Comparison of ENCODE assay signal across 22 cellular contexts in the genomic region with DNA sequence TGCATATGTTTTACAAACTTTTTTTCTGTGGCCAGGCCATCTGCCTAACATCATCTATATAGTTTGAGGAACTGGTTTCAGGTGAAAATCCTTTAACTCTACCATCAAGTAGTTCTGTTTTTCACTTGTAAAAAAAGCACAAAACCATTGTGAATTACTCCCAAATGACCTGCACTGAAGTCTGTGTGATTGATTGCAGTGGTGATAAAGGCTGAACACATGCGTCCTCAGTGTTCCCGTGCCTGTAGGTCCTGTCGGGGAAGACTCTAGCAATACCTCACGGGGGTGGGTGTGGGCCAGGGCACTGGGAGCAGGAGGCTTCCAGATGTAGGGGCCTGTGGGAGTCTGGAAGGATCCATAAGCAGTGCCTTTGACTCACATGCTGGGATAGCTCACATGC. TPM values are rescaled to one million over a fixed set of nuclear protein-coding genes. Genes with fewer than 3 reads are reported as not detected.
DNase-seq lines count a peak whose midpoint lies in the region; ATAC-seq, FAIRE-seq and TF ChIP-seq lines count a peak whose summit lies in the region.
"Had no signal": no experiment of that assay in that cellular context is flagged by ENCODE, and none has a peak within 500 bp of the region (broad histone marks: within the 10 kb centered on the region; RNA-seq: fewer than 3 reads in every experiment).

No MANE protein-coding gene starts in this region.

- no TSS peak for BruUV-seq in mammary epithelial cell (replicated peaks; lab: Mats Ljungman, UMichigan)
- no TSS peak for BruUV-seq in PC-3 (replicated peaks; lab: Mats Ljungman, UMichigan)

- no peak for ATAC-seq in PC-3
- ATAC-seq: body of pancreas; lower lobe of right lung; sciatic nerve; stimulated activated naive CD8-positive, alpha-beta T cell treated with anti-CD3 and anti-CD28 coated beads, Interleukin-15, amount 100 ng/mL, for 72 hours had no signal

- H3K27me3 ChIP-seq in BE2C (no peaks in the 10 kb centered on the region), mammary epithelial cell (ENCODE audit: insufficient read depth, low read length) (no peaks in the 10 kb centered on the region), PC-3 (ENCODE audit: low read length) (no peaks in the 10 kb centered on the region)
- H3K27me3 ChIP-seq: body of pancreas, esophagus squamous epithelium, thyroid gland had no signal

- H3K79me2 ChIP-seq in mammary epithelial cell (ENCODE audit: insufficient read depth, low read length) (no peaks in the 10 kb centered on the region), PC-3 (ENCODE audit: low read length) (no peaks in the 10 kb centered on the region)

- H3K9me2 ChIP-seq in PC-3 (replicated peaks; ENCODE audit: low read length) = no peaks in the 10 kb centered on the region

- peaks cover 13% of the 10 kb centered on the region for H3K4me1 Mint-ChIP-seq in mesothelial cell of epicardium
- H3K4me1 Mint-ChIP-seq: activated CD4-positive, alpha-beta T cell treated with anti-CD3 and anti-CD28 coated beads, Interleukin-2, amount 10 ng/mL, durations not matched to agents 7 days and 5 days had no signal

- intact Hi-C loops in mammary epithelial cell (cut with micrococcal nuclease) = no loop called here
- intact Hi-C loops in PC-3 (cut with micrococcal nuclease) = no loop called here

- H3K4me1 ChIP-seq in BE2C = 0 out of 2 replicates have a peak, but pooled peaks cover 2% of the 10 kb centered on the region
- H3K4me1 ChIP-seq in mammary epithelial cell (ENCODE audit: insufficient read depth, low read length) = no peaks in the 10 kb centered on the region
- no peaks in the 10 kb centered on the region for H3K4me1 ChIP-seq in PC-3 (ENCODE audit: insufficient read depth, low read length)
- H3K4me1 ChIP-seq: body of pancreas, esophagus squamous epithelium, lower lobe of right lung, thyroid gland had no signal

- H3K4me2 ChIP-seq in mammary epithelial cell (ENCODE audit: insufficient read depth, low read depth, low read length) (no peak overlapping the region), PC-3 (ENCODE audit: low read length) (no peak overlapping the region)

- H3F3A ChIP-seq in PC-3 (ENCODE audit: low read length, unreplicated experiment) = no peaks in the 10 kb centered on the region

- H2AFZ ChIP-seq in mammary epithelial cell (ENCODE audit: low read depth, low read length) (no peak overlapping the region), PC-3 (ENCODE audit: low read length) (no peak overlapping the region)

- no peaks in the 10 kb centered on the region for H3K9me3 Mint-ChIP-seq in mesothelial cell of epicardium
- H3K9me3 Mint-ChIP-seq: activated CD4-positive, alpha-beta T cell treated with anti-CD3 and anti-CD28 coated beads, Interleukin-2, amount 10 ng/mL, durations not matched to agents 7 days and 5 days; HFFc6; stimulated activated naive CD8-positive, alpha-beta T cell treated with anti-CD3 and anti-CD28 coated beads, Interleukin-15, amount 100 ng/mL, for 72 hours; T-helper 1 cell treated with Interleukin-12 subunit alpha and Interleukin-12 subunit beta and Interleukin-4 antibody, amounts not matched to agents 30 μg/mL and 1 μg/mL, for 36 hours had no signal

- POLR2A ChIA-PET in PC-3 (lab: Charles Lee; ENCODE audit: unreplicated experiment) = no interaction called here

- H3K9ac ChIP-seq in mammary epithelial cell (ENCODE audit: insufficient read depth, low read length) = no peak overlapping the region
- H3K9ac ChIP-seq in PC-3 (ENCODE audit: low read length) = no peak overlapping the region

- in situ Hi-C loops in mammary epithelial cell (cut with MboI; ENCODE audit: low sequenced_read_pairs in 2 of 2) = no loop called here

- H3K27ac ChIP-seq in mammary epithelial cell (ENCODE audit: insufficient read depth, low read depth, low read length) (no peak overlapping the region), PC-3 (ENCODE audit: low read length) (no peak overlapping the region)
- H3K27ac ChIP-seq: esophagus squamous epithelium, lower lobe of right lung, thyroid gland had no signal

- peaks cover 33% of the 10 kb centered on the region for H3K36me3 Mint-ChIP-seq in mesothelial cell of epicardium

- H3K4me3 ChIP-seq in BE2C (ENCODE audit: low read depth, low read length) (no peak overlapping the region), mammary epithelial cell (replicated peaks in 1 of 3; ENCODE audit: insufficient read depth in 1 of 3, low read depth in 2 of 3, low read length in 3 of 3) (no peak overlapping the region), PC-3 (ENCODE audit: low read length) (no peak overlapping the region)
- H3K4me3 ChIP-seq: body of pancreas, esophagus squamous epithelium, lower lobe of right lung, thyroid gland had no signal

- no peak for FAIRE-seq in GM12891 (lab: Jason Lieb, UNC)

- H3K9me3 ChIP-seq in BE2C (no peaks in the 10 kb centered on the region), mammary epithelial cell (replicated peaks; ENCODE audit: insufficient read depth, low read length) (no peaks in the 10 kb centered on the region), PC-3 (ENCODE audit: low read length) (no peaks in the 10 kb centered on the region)
- H3K9me3 ChIP-seq: body of pancreas, esophagus squamous epithelium, lower lobe of right lung, thyroid gland had no signal

- H3K36me3 ChIP-seq in BE2C (peaks cover 8% of the 10 kb centered on the region), mammary epithelial cell (ENCODE audit: insufficient read depth, low read length) (peaks cover 11% of the 10 kb centered on the region), PC-3 (ENCODE audit: low read depth, low read length) (peaks cover 7% of the 10 kb centered on the region)

- CTCF ChIA-PET in mammary epithelial cell (lab: Charles Lee; ENCODE audit: low non-redundant PET) = no interaction called here
- CTCF ChIA-PET in PC-3 (lab: Charles Lee) = interaction anchor here (0.7 kb wide), 1 partner anchor 71 kb away, joined by 4 read pairs; no protein-coding TSS in a partner anchor

- peak overlapping the region; percentile 90 for H3K27ac Mint-ChIP-seq in mesothelial cell of epicardium
- H3K27ac Mint-ChIP-seq: activated CD4-positive, alpha-beta T cell treated with anti-CD3 and anti-CD28 coated beads, Interleukin-2, amount 10 ng/mL, durations not matched to agents 7 days and 5 days; HFFc6; stimulated activated naive CD8-positive, alpha-beta T cell treated with anti-CD3 and anti-CD28 coated beads, Interleukin-15, amount 100 ng/mL, for 72 hours; T-helper 1 cell treated with Interleukin-12 subunit alpha and Interleukin-12 subunit beta and Interleukin-4 antibody, amounts not matched to agents 30 μg/mL and 1 μg/mL, for 36 hours had no signal

- no peaks in the 10 kb centered on the region for H3K27me3 Mint-ChIP-seq in mesothelial cell of epicardium (ENCODE audit: low read depth)
- H3K27me3 Mint-ChIP-seq: activated CD4-positive, alpha-beta T cell treated with anti-CD3 and anti-CD28 coated beads, Interleukin-2, amount 10 ng/mL, durations not matched to agents 7 days and 5 days; stimulated activated naive CD8-positive, alpha-beta T cell treated with anti-CD3 and anti-CD28 coated beads, Interleukin-15, amount 100 ng/mL, for 72 hours had no signal

- dilution Hi-C loops in mammary epithelial cell (cut with HindIII; ENCODE audit: low sequenced_read_pairs) = no loop called here

- no peak overlapping the region for H3K4me3 Mint-ChIP-seq in mesothelial cell of epicardium
- H3K4me3 Mint-ChIP-seq: activated CD4-positive, alpha-beta T cell treated with anti-CD3 and anti-CD28 coated beads, Interleukin-2, amount 10 ng/mL, durations not matched to agents 7 days and 5 days; HFFc6; stimulated activated naive CD8-positive, alpha-beta T cell treated with anti-CD3 and anti-CD28 coated beads, Interleukin-15, amount 100 ng/mL, for 72 hours; T-helper 1 cell treated with Interleukin-12 subunit alpha and Interleukin-12 subunit beta and Interleukin-4 antibody, amounts not matched to agents 30 μg/mL and 1 μg/mL, for 36 hours had no signal

- TF ChIP-seq POLR2A in GM12891 (IDR thresholded peaks at IDR 0.05; ENCODE audit: low read depth, low read length) = no peak

- TF ChIP-seq CTCF in BE2C (IDR thresholded peaks at IDR 0.05; ENCODE audit: low read depth, low read length) (no peak), mesothelial cell of epicardium (IDR thresholded peaks at IDR 0.05; ENCODE audit: unreplicated experiment) (no peak), mammary epithelial cell (conservative IDR thresholded peaks at IDR 0.05 in 1 of 2, IDR thresholded peaks at IDR 0.05 in 1 of 2; ENCODE audit: extremely low read depth in 1 of 2, insufficient read depth in 1 of 2, low read depth in 1 of 2, low read length in 2 of 2) (no peak), PC-3 (conservative IDR thresholded peaks at IDR 0.05; ENCODE audit: low read depth, low read length) (no peak)

- no peaks in the 10 kb centered on the region for H4K20me1 ChIP-seq in mammary epithelial cell (ENCODE audit: insufficient read depth, low read length)
- no peaks in the 10 kb centered on the region for H4K20me1 ChIP-seq in PC-3 (ENCODE audit: low read length)

- peak; percentile 51 for DNase-seq in BE2C
- no peak for DNase-seq in GM12891 (ENCODE audit: insufficient read length, low spot score)
- peak; percentile 91 for DNase-seq in amniotic epithelial cell (ENCODE audit: low read depth)
- DNase-seq in mesothelial cell of epicardium (ENCODE audit: low spot score in 2 of 2, unreplicated experiment in 2 of 2) = no peak
- DNase-seq in NCI-H1930 (lab: John Stamatoyannopoulos, UW) = no peak
- DNase-seq in mammary epithelial cell = no peak
- no peak for DNase-seq in PC-3
- DNase-seq: activated CD4-positive, alpha-beta T cell treated with anti-CD3 and anti-CD28 coated beads, Interleukin-2, amount 10 ng/mL, durations not matched to agents 7 days and 5 days; body of pancreas; DMS 273 treated with DMSO at 0.1 percent for 48 hours; effector memory CD4-positive, alpha-beta T cell; esophagus squamous epithelium; HFFc6; lower lobe of right lung; NCI-H146; NCI-H510A treated with DMSO at 0.1 percent for 48 hours; posterior cingulate gyrus; stimulated activated CD4-positive, alpha-beta T cell treated with anti-CD3 and anti-CD28 coated beads, Interleukin-4, amount 100 ng/mL, for 4 hours; stimulated activated naive CD8-positive, alpha-beta T cell treated with anti-CD3 and anti-CD28 coated beads, Interleukin-15, amount 100 ng/mL, for 72 hours; thyroid gland had no signal

- 71% methylated on average over 4 of the region's 4 CpGs for WGBS in mammary epithelial cell (ENCODE audit: low coverage, missing lambda C conversion rate)

TF ChIP-seq in GM12891, 5 proteins besides CTCF, POLR2A, EP300 and RAD21:
- TF ChIP-seq POU2F2 (IDR thresholded peaks at IDR 0.05; ENCODE audit: low read depth, low read length) (no peak), SPI1 (IDR thresholded peaks at IDR 0.05; ENCODE audit: low read depth, low read length) (peak; percentile 16; the same call in 1 of the 2 replicates)

RNA-seq across cellular contexts. Expression of a gene that starts 24.7 kb away (rescaled TPM):
- polyA plus RNA-seq in BE2C (2012; ENCODE audit: insufficient read depth, insufficient read length, low read depth) = 25.9 TPM
- 31.0 TPM for polyA plus RNA-seq in GM12891 (2012; ENCODE audit: low read depth, missing spikeins)
- total RNA-seq in mesothelial cell of epicardium = 30.4 to 33.1 TPM (median 32.6 TPM) in 3 replicates
- total RNA-seq in mammary epithelial cell = 10 to 100 TPM; 10.0 to 27.3 TPM
- polyA plus RNA-seq in mammary epithelial cell = 10.9 TPM
- polyA minus RNA-seq in mammary epithelial cell = 13.0 TPM
- 13.3 and 16.1 TPM in 2 replicates for total RNA-seq in PC-3 (2014; rRNA removed)

Comparison
In these comparisons a context has a peak if more than half of its experiments do, and no peak if none do; other contexts are left out.
1. DNase-seq: peak in BE2C (single experiment) and amniotic epithelial cell (single experiment); none in GM12891 (single experiment), mesothelial cell of epicardium (0 of 2), NCI-H1930 (0 of 2), mammary epithelial cell (single experiment) and PC-3 (single experiment).